9 cellular contexts compared by ENCODE assay signal in genomic region chr15:68209735-68210408, GRCh38. TPM values are rescaled to one million over a fixed set of nuclear protein-coding genes. Genes with fewer than 3 reads are reported as not detected.
A peak's percentile ranks its signal among the peaks of the same experiment; 100 is the strongest.
DNase-seq lines count a peak whose midpoint lies in the region; ATAC-seq and TF ChIP-seq lines count a peak whose summit lies in the region.
"Had no signal": no experiment of that assay in that cellular context is flagged by ENCODE, and none has a peak within 500 bp of the region (broad histone marks: within the 10 kb centered on the region; RNA-seq: fewer than 3 reads in every experiment).

No MANE protein-coding gene starts in this region.

- H3K4me3 ChIP-seq in HUES6 (ENCODE audit: low read depth, low read length) (no peak overlapping the region), uterus (no peak overlapping the region)

- peak overlapping the region; percentile 24 for H3K27ac Mint-ChIP-seq in activated naive CD4-positive, alpha-beta T cell treated with anti-CD3 and anti-CD28 coated beads for 36 hours
- peak overlapping the region; percentile 91 for H3K27ac Mint-ChIP-seq in stimulated activated effector memory CD8-positive, alpha-beta T cell treated with anti-CD3 and anti-CD28 coated beads, Interleukin-12 subunit alpha, Interleukin-12 subunit beta, amount 100 ng/mL, for 72 hours

- H3K4me1 Mint-ChIP-seq in activated naive CD4-positive, alpha-beta T cell treated with anti-CD3 and anti-CD28 coated beads for 36 hours (ENCODE audit: low read depth) = peaks cover 27% of the 10 kb centered on the region
- peaks cover 32% of the 10 kb centered on the region for H3K4me1 Mint-ChIP-seq in stimulated activated effector memory CD8-positive, alpha-beta T cell treated with anti-CD3 and anti-CD28 coated beads, Interleukin-12 subunit alpha, Interleukin-12 subunit beta, amount 100 ng/mL, for 72 hours

- no peak overlapping the region for H3K4me3 Mint-ChIP-seq in activated naive CD4-positive, alpha-beta T cell treated with anti-CD3 and anti-CD28 coated beads for 36 hours
- H3K4me3 Mint-ChIP-seq in stimulated activated effector memory CD8-positive, alpha-beta T cell treated with anti-CD3 and anti-CD28 coated beads, Interleukin-12 subunit alpha, Interleukin-12 subunit beta, amount 100 ng/mL, for 72 hours = peak overlapping the region; percentile 63

- no peak for TF ChIP-seq POLR2A in uterus (IDR thresholded peaks at IDR 0.05)

- H3K27me3 ChIP-seq in HUES6 (ENCODE audit: control insufficient read depth, insufficient read depth, low read length) = no peaks in the 10 kb centered on the region
- no peaks in the 10 kb centered on the region for H3K27me3 ChIP-seq in uterus
- H3K27me3 ChIP-seq: breast epithelium had no signal

- H3K9me3 Mint-ChIP-seq in activated naive CD4-positive, alpha-beta T cell treated with anti-CD3 and anti-CD28 coated beads for 36 hours = no peaks in the 10 kb centered on the region
- no peaks in the 10 kb centered on the region for H3K9me3 Mint-ChIP-seq in stimulated activated effector memory CD8-positive, alpha-beta T cell treated with anti-CD3 and anti-CD28 coated beads, Interleukin-12 subunit alpha, Interleukin-12 subunit beta, amount 100 ng/mL, for 72 hours

- no peak overlapping the region for H3K27ac ChIP-seq in HUES6 (ENCODE audit: low read depth, low read length)
- no peak overlapping the region for H3K27ac ChIP-seq in uterus

- TF ChIP-seq CTCF in GM20000 (IDR thresholded peaks at IDR 0.05; ENCODE audit: extremely low read depth, missing control alignments) = no peak
- TF ChIP-seq CTCF in uterus (IDR thresholded peaks at IDR 0.05) = no peak

- peak; percentile 79 for ATAC-seq in stimulated activated effector memory CD8-positive, alpha-beta T cell treated with anti-CD3 and anti-CD28 coated beads, Interleukin-12 subunit alpha, Interleukin-12 subunit beta, amount 100 ng/mL, for 72 hours
- ATAC-seq in GM21360 (IDR thresholded peaks at IDR 0.05; ENCODE audit: unreplicated experiment) = no peak
- ATAC-seq in GM19395 (IDR thresholded peaks at IDR 0.05; ENCODE audit: unreplicated experiment) = no peak

- H3K27me3 Mint-ChIP-seq in activated naive CD4-positive, alpha-beta T cell treated with anti-CD3 and anti-CD28 coated beads for 36 hours (ENCODE audit: low read depth) = no peaks in the 10 kb centered on the region

- intact Hi-C loops in activated naive CD4-positive, alpha-beta T cell treated with anti-CD3 and anti-CD28 coated beads for 36 hours (cut with micrococcal nuclease) = loop anchor here (1.0 to 2.0 kb wide), 2 partner anchors 19 to 347 kb away; partner anchors contain the start of gene CLN6
- intact Hi-C loops in uterus (cut with DNase I; ENCODE audit: low total_unique reads) = no loop called here

- H3K9me3 ChIP-seq in HUES6 (ENCODE audit: control insufficient read depth, insufficient read depth, low read depth, low read length) = no peaks in the 10 kb centered on the region
- H3K9me3 ChIP-seq in uterus = no peaks in the 10 kb centered on the region
- H3K9me3 ChIP-seq: breast epithelium had no signal

- peaks cover 20% of the 10 kb centered on the region for H3K36me3 Mint-ChIP-seq in activated naive CD4-positive, alpha-beta T cell treated with anti-CD3 and anti-CD28 coated beads for 36 hours (ENCODE audit: low read depth)
- peaks cover 20% of the 10 kb centered on the region for H3K36me3 Mint-ChIP-seq in stimulated activated effector memory CD8-positive, alpha-beta T cell treated with anti-CD3 and anti-CD28 coated beads, Interleukin-12 subunit alpha, Interleukin-12 subunit beta, amount 100 ng/mL, for 72 hours

- DNase-seq in GM20000 (ENCODE audit: low spot score) (peak; percentile 64), NCI-H524 (lab: John Stamatoyannopoulos, UW) (no peak), uterus (no peak)
- DNase-seq in activated naive CD4-positive, alpha-beta T cell treated with anti-CD3 and anti-CD28 coated beads for 36 hours = peak; percentile 61
- DNase-seq in stimulated activated effector memory CD8-positive, alpha-beta T cell treated with anti-CD3 and anti-CD28 coated beads, Interleukin-12 subunit alpha, Interleukin-12 subunit beta, amount 100 ng/mL, for 72 hours (ENCODE audit: low spot score in 2 of 2) = no peak

- peaks cover 37% of the 10 kb centered on the region for H3K4me1 ChIP-seq in HUES6 (ENCODE audit: control insufficient read depth, insufficient read depth, low read length)
- peaks cover 0 to 8% of the 10 kb centered on the region in 2 donors for H3K4me1 ChIP-seq in uterus

- H3K9ac ChIP-seq in HUES6 (ENCODE audit: low read length) = peak overlapping the region; percentile 12

- CTCF ChIA-PET in activated naive CD4-positive, alpha-beta T cell treated with anti-CD3 and anti-CD28 coated beads for 36 hours (lab: Charles Lee) = interaction anchor here (0.6 to 1.6 kb wide), 4 partner anchors 11 to 346 kb away, joined by 3 to 4 read pairs (median 3); no protein-coding TSS in a partner anchor

- H3K36me3 ChIP-seq in HUES6 (ENCODE audit: control insufficient read depth, insufficient read depth, low read length) = peaks cover 20% of the 10 kb centered on the region
- H3K36me3 ChIP-seq in uterus = no peaks in the 10 kb centered on the region
- H3K36me3 ChIP-seq: breast epithelium had no signal

RNA-seq across cellular contexts. Expression of gene CALML4, which starts 4.7 kb away (rescaled TPM):
- 10 to 100 TPM in 1 of 2 experiments, 1 to 10 TPM in 1; 8.5 to 11.4 TPM for total RNA-seq in activated naive CD4-positive, alpha-beta T cell treated with anti-CD3 and anti-CD28 coated beads for 36 hours
- total RNA-seq in uterus = 10 to 100 TPM in 1 of 4 donors, 1 to 10 TPM in 2, under 1 TPM in 1; 0.88 to 13.8 (median 8.3) TPM

RNA-seq across cellular contexts. Expression of gene CLN6, which starts 19.7 kb away (rescaled TPM):
- 10 to 100 TPM; 30.5 to 34.2 TPM for total RNA-seq in activated naive CD4-positive, alpha-beta T cell treated with anti-CD3 and anti-CD28 coated beads for 36 hours
- 10 to 100 TPM in 2 of 4 donors, 1 to 10 TPM in 2; 1.8 to 34.0 (median 13.1) TPM for total RNA-seq in uterus

Comparison
In these comparisons a context has a peak if more than half of its experiments do, and no peak if none do; other contexts are left out.
1. DNase-seq: peak in GM20000 (single experiment) and activated naive CD4-positive, alpha-beta T cell treated with anti-CD3 and anti-CD28 coated beads for 36 hours (single experiment); none in stimulated activated effector memory CD8-positive, alpha-beta T cell treated with anti-CD3 and anti-CD28 coated beads, Interleukin-12 subunit alpha, Interleukin-12 subunit beta, amount 100 ng/mL, for 72 hours (0 of 2), NCI-H524 (0 of 2) and uterus (0 of 2).